In genomic region chr11:86949995-86950993, GRCh38 we compare ENCODE assay signal across 17 cellular contexts. TPM values are rescaled to one million over a fixed set of nuclear protein-coding genes. Genes with fewer than 3 reads are reported as not detected.
DNase-seq lines count a peak whose midpoint lies in the region; ATAC-seq and TF ChIP-seq lines count a peak whose summit lies in the region.
"Had no signal": no experiment of that assay in that cellular context is flagged by ENCODE, and none has a peak within 500 bp of the region (broad histone marks: within the 10 kb centered on the region; RNA-seq: fewer than 3 reads in every experiment).

No MANE protein-coding gene starts in this region.

- H3K27me3 ChIP-seq in left ventricle myocardium inferior (ENCODE audit: low read depth) (no peaks in the 10 kb centered on the region), rectal smooth muscle tissue (ENCODE audit: control insufficient read depth, insufficient read depth, low read length) (no peaks in the 10 kb centered on the region), aorta (ENCODE audit: control insufficient read depth in 1 of 2, insufficient read depth in 2 of 2, low read length in 1 of 2) (no peaks in the 10 kb centered on the region)
- H3K27me3 ChIP-seq: MG63, testis had no signal

- ATAC-seq in aorta (ENCODE audit: low FRiP score) (no peak), HG02938 (IDR thresholded peaks at IDR 0.05; ENCODE audit: unreplicated experiment) (no peak)
- ATAC-seq: GM12878 had no signal

- TF ChIP-seq CTCF in left ventricle myocardium inferior (IDR thresholded peaks at IDR 0.05; ENCODE audit: borderline replicate concordance) (no peak), fibroblast of the aortic adventitia (IDR thresholded peaks at IDR 0.05; ENCODE audit: insufficient read depth, low read length) (no peak), GM13977 (IDR thresholded peaks at IDR 0.05; ENCODE audit: extremely low read depth, insufficient read depth, missing control alignments) (no peak)

- no peak for DNase-seq in left ventricle myocardium inferior
- DNase-seq in cardiac septum (ENCODE audit: low spot score): no peak
- DNase-seq in fibroblast of the aortic adventitia (ENCODE audit: low read depth): peak; percentile 48
- no peak for DNase-seq in aorta
- DNase-seq in kidney tubule cell (ENCODE audit: low spot score): no peak
- no peak for DNase-seq in GM13977 (ENCODE audit: low spot score)
- DNase-seq: activated CD8-positive, alpha-beta memory T cell treated with anti-CD3 and anti-CD28 coated beads, Interleukin-2, amount 50 U/mL, for 4 hours; activated naive CD4-positive, alpha-beta T cell; effector CD4-positive, alpha-beta T cell; GOT3; MG63; NCI-H187 treated with DMSO at 0.1 percent for 48 hours; T-helper 9 cell; testis had no signal

- peaks cover 55% of the 10 kb centered on the region for H3K36me3 ChIP-seq in left ventricle myocardium inferior
- peaks cover 17% of the 10 kb centered on the region for H3K36me3 ChIP-seq in rectal smooth muscle tissue (ENCODE audit: control insufficient read depth, insufficient read depth, low read length)
- H3K36me3 ChIP-seq in aorta (ENCODE audit: control insufficient read depth in 1 of 2, insufficient read depth in 2 of 2, low read length in 1 of 2): peaks cover 5 to 12% of the 10 kb centered on the region in 2 donors
- H3K36me3 ChIP-seq: MG63 had no signal

- no peak overlapping the region for H3K9ac ChIP-seq in rectal smooth muscle tissue (ENCODE audit: low read length)

- intact Hi-C loops in left ventricle myocardium inferior (cut with micrococcal nuclease) (no loop called here), cardiac septum (cut with DNase I) (loop anchor here (10.0 kb wide), 1 partner anchor 85 kb away; the partner anchor contains the start of gene TMEM135), aorta (cut with DNase I) (no loop called here)

- in situ Hi-C loops in GM13977 (cut with MboI; ENCODE audit: low pct_unique_long_range_greater_than_20kb, low sequenced_read_pairs, unreplicated experiment): loop anchor here (25.0 kb wide), 2 partner anchors 337 to 462 kb away; no protein-coding TSS in a partner anchor

- WGBS in aorta, 2 donors: 17 to 19% methylated on average over 8 of the region's 8 CpGs

- H3K27ac ChIP-seq in left ventricle myocardium inferior (replicated peaks) (peak overlapping the region; percentile 97), rectal smooth muscle tissue (ENCODE audit: low read depth, low read length) (peak overlapping the region; percentile 75), aorta (ENCODE audit: low read depth in 1 of 2, low read length in 2 of 2) (no peak overlapping the region)
- H3K27ac ChIP-seq: testis had no signal

- H3K4me3 ChIP-seq in left ventricle myocardium inferior (peak overlapping the region; percentile 100), fibroblast of the aortic adventitia (ENCODE audit: low read depth, low read length) (peak overlapping the region; percentile 47), rectal smooth muscle tissue (ENCODE audit: low read length) (peak overlapping the region; percentile 51), aorta (ENCODE audit: low read length in 2 of 2) (peak overlapping the region; percentile 42 to 47)
- H3K4me3 ChIP-seq: GM12878, MG63, testis had no signal

- H3K4me1 ChIP-seq in left ventricle myocardium inferior (peaks cover 99% of the 10 kb centered on the region), rectal smooth muscle tissue (ENCODE audit: control insufficient read depth, insufficient read depth, low read length) (peaks cover 54% of the 10 kb centered on the region), aorta (ENCODE audit: control insufficient read depth in 1 of 2, insufficient read depth in 2 of 2, low read length in 2 of 2) (peaks cover 2 to 18% of the 10 kb centered on the region in 2 donors)

- no peaks in the 10 kb centered on the region for H3K9me3 ChIP-seq in left ventricle myocardium inferior (replicated peaks)
- H3K9me3 ChIP-seq in aorta (ENCODE audit: control insufficient read depth, low read length): no peaks in the 10 kb centered on the region
- H3K9me3 ChIP-seq: MG63, testis had no signal

RNA-seq across cellular contexts. Expression of gene FZD4, which starts 4.9 kb away (rescaled TPM):
- total RNA-seq in left ventricle myocardium inferior: 26.5 TPM
- 14.4 TPM for total RNA-seq in cardiac septum
- 50.2 and 63.9 TPM in 2 replicates for total RNA-seq in fibroblast of the aortic adventitia (ENCODE audit: low replicate concordance)
- 10 to 100 TPM; 50.8 to 91.2 TPM for total RNA-seq in aorta
- 10 to 100 TPM in 1 of 2 donors, 1 to 10 TPM in 1; 4.0 to 41.9 TPM for polyA plus RNA-seq in aorta

Comparison
In these comparisons a context has a peak if more than half of its experiments do, and no peak if none do; other contexts are left out.
1. H3K27ac ChIP-seq: peak in left ventricle myocardium inferior (single experiment) and rectal smooth muscle tissue (single experiment); none in aorta (0 of 2).
2. H3K4me3 ChIP-seq: peak in every context shown above with its lines; median percentile 100 in left ventricle myocardium inferior; 51 in rectal smooth muscle tissue; 47 in fibroblast of the aortic adventitia; 44 in aorta.